In genomic region chr6:138774370-138774769, GRCh38 we compare ENCODE assay signal across 8 cellular contexts. TPM values are rescaled to one million over a fixed set of nuclear protein-coding genes. Genes with fewer than 3 reads are reported as not detected.
DNase-seq lines count a peak whose midpoint lies in the region; ATAC-seq, FAIRE-seq and TF ChIP-seq lines count a peak whose summit lies in the region.

No MANE protein-coding gene starts in this region.

- H3K27ac Mint-ChIP-seq in T-helper 1 cell treated with Interleukin-12 subunit alpha and Interleukin-12 subunit beta and Interleukin-4 antibody, amounts not matched to agents 30 μg/mL and 1 μg/mL, for 36 hours = peak overlapping the region; percentile 100

- H3K27me3 ChIP-seq in GM12878 (replicated peaks in 1 of 2; ENCODE audit: control insufficient read depth in 2 of 2, insufficient read depth in 2 of 2, low read length in 1 of 2) (no peaks in the 10 kb centered on the region), HepG2 (ENCODE audit: control insufficient read depth in 1 of 2, insufficient read depth in 2 of 2, low read length in 2 of 2) (no peaks in the 10 kb centered on the region; a peak in 1 of 5 replicates), testis (no peaks in the 10 kb centered on the region)

- H3K4me1 Mint-ChIP-seq in T-helper 1 cell treated with Interleukin-12 subunit alpha and Interleukin-12 subunit beta and Interleukin-4 antibody, amounts not matched to agents 30 μg/mL and 1 μg/mL, for 36 hours (ENCODE audit: low read depth) = peaks cover 19% of the 10 kb centered on the region

- H3K9me3 Mint-ChIP-seq in T-helper 1 cell treated with Interleukin-12 subunit alpha and Interleukin-12 subunit beta and Interleukin-4 antibody, amounts not matched to agents 30 μg/mL and 1 μg/mL, for 36 hours = no peaks in the 10 kb centered on the region

- no peak for FAIRE-seq in GM12878 (lab: Jason Lieb, UNC)
- FAIRE-seq in HepG2 (lab: Jason Lieb, UNC) = no peak

- peaks cover 7% of the 10 kb centered on the region for H3K36me3 Mint-ChIP-seq in T-helper 1 cell treated with Interleukin-12 subunit alpha and Interleukin-12 subunit beta and Interleukin-4 antibody, amounts not matched to agents 30 μg/mL and 1 μg/mL, for 36 hours (ENCODE audit: low read depth)

- peaks cover 2% of the 10 kb centered on the region; the same call in 1 of the 2 replicates for H3K79me2 ChIP-seq in GM12878 (ENCODE audit: control insufficient read depth, insufficient read depth, low read length)
- H3K79me2 ChIP-seq in HepG2 (ENCODE audit: insufficient read depth, low read length) = peaks cover 3% of the 10 kb centered on the region

- H3K9ac ChIP-seq in GM12878 (ENCODE audit: control insufficient read depth, insufficient read depth, low read length) (peak overlapping the region; percentile 79; the same call in 1 of the 2 replicates), HepG2 (ENCODE audit: insufficient read depth, low read depth, low read length) (peak overlapping the region; percentile 90)

- no peak for DNase-seq in T-helper 1 cell
- DNase-seq in GM12878 (ENCODE audit: low read depth, low spot score) = no peak
- DNase-seq in HepG2 (ENCODE audit: low spot score) = no peak
- DNase-seq in testis = no peak
- no peak for DNase-seq in activated CD8-positive, alpha-beta memory T cell treated with anti-CD3 and anti-CD28 coated beads, Interleukin-2, amount 50 U/mL, for 48 hours
- DNase-seq in NCI-H146 treated with DMSO at 0.1 percent for 48 hours (lab: John Stamatoyannopoulos, UW; ENCODE audit: unreplicated experiment) = no peak
- DNase-seq in DMS79 (lab: John Stamatoyannopoulos, UW) = no peak

- H3K4me3 Mint-ChIP-seq in T-helper 1 cell treated with Interleukin-12 subunit alpha and Interleukin-12 subunit beta and Interleukin-4 antibody, amounts not matched to agents 30 μg/mL and 1 μg/mL, for 36 hours = peak overlapping the region; percentile 99

- TF ChIP-seq EP300 in GM12878 (IDR thresholded peaks at IDR 0.05; ENCODE audit: borderline replicate concordance in 1 of 2, control insufficient read depth in 1 of 2, low read depth in 2 of 2, low read length in 2 of 2) (no peak), HepG2 (IDR thresholded peaks at IDR 0.05; ENCODE audit: low read depth in 2 of 2, low read length in 2 of 2) (no peak), HepG2 (CRISPR knock-in tag; IDR thresholded peaks at IDR 0.05; ENCODE audit: borderline replicate concordance) (no peak)

- SMC1A ChIA-PET in GM12878 (lab: Charles Lee; ENCODE audit: uncharacterized antibody, unreplicated experiment) = interaction anchor here (1.5 to 13.9 kb wide), 2 partner anchors 10 to 186 kb away, joined by 5 to 332 read pairs; no protein-coding TSS in a partner anchor

- H3K4me3 ChIP-seq in GM12878 (peak overlapping the region; percentile 89), HepG2 (replicated peaks in 1 of 3; ENCODE audit: insufficient read depth in 1 of 3, low read depth in 2 of 3, low read length in 3 of 3) (peak overlapping the region; percentile 71 to 97 (median 81)), testis (peak overlapping the region; percentile 76 to 84)

- BruUV-seq in GM12878 (replicated peaks; lab: Mats Ljungman, UMichigan) (no TSS peak), HepG2 (replicated peaks; lab: Mats Ljungman, UMichigan) (no TSS peak)

- H3K27me3 Mint-ChIP-seq in T-helper 1 cell treated with Interleukin-12 subunit alpha and Interleukin-12 subunit beta and Interleukin-4 antibody, amounts not matched to agents 30 μg/mL and 1 μg/mL, for 36 hours (ENCODE audit: low read depth) = no peaks in the 10 kb centered on the region

- H3K4me2 ChIP-seq in GM12878 (ENCODE audit: control insufficient read depth, insufficient read depth) = peak overlapping the region; percentile 88
- H3K4me2 ChIP-seq in HepG2 (ENCODE audit: low read depth, low read length) = peak overlapping the region; percentile 90

- H3K9me3 ChIP-seq in GM12878 (replicated peaks; ENCODE audit: control insufficient read depth, insufficient read depth, low read length) = no peaks in the 10 kb centered on the region
- H3K9me3 ChIP-seq in HepG2 (ENCODE audit: low read length) = no peaks in the 10 kb centered on the region
- H3K9me3 ChIP-seq in testis = no peaks in the 10 kb centered on the region

- CTCF ChIA-PET in GM12878 (lab: Yijun Ruan, JAX) (no interaction called here), HepG2 (lab: Yijun Ruan, JAX; ENCODE audit: low intra/inter-chr PET ratio, low total read pairs) (no interaction called here)

- RAD21 ChIA-PET in GM12878 (lab: Charles Lee; ENCODE audit: unreplicated experiment) = interaction anchor here (0.5 kb wide), 1 partner anchor 550 kb away, joined by 3 read pairs; no protein-coding TSS in a partner anchor

- TF ChIP-seq CTCF in GM12878 (IDR thresholded peaks at IDR 0.05 in 2 of 3, conservative IDR thresholded peaks at IDR 0.05 in 1 of 3; ENCODE audit: control insufficient read depth in 2 of 3, extremely low read depth in 1 of 3, insufficient read depth in 1 of 3, low read depth in 3 of 3, low read length in 3 of 3) (no peak), HepG2 (CRISPR knock-in tag; IDR thresholded peaks at IDR 0.05) (no peak), testis (IDR thresholded peaks at IDR 0.05) (no peak)

- intact Hi-C loops in GM12878 (cut with micrococcal nuclease; ENCODE audit: unreplicated experiment) = no loop called here
- intact Hi-C loops in HepG2 (cut with micrococcal nuclease; ENCODE audit: unreplicated experiment) = loop anchor here (5.0 kb wide), 1 partner anchor 352 kb away; no protein-coding TSS in a partner anchor
- intact Hi-C loops in testis (cut with DNase I; ENCODE audit: low total_unique reads) = no loop called here

- TF ChIP-seq RAD21 in GM12878 (IDR thresholded peaks at IDR 0.05; ENCODE audit: insufficient read depth, low read depth, low read length) (no peak), HepG2 (CRISPR knock-in tag; IDR thresholded peaks at IDR 0.05) (no peak)

- in situ Hi-C loops in GM12878 (cut with MboI) = loop anchor here (5.0 kb wide), 1 partner anchor 187 kb away; no protein-coding TSS in a partner anchor
- in situ Hi-C loops in HepG2 (cut with HindIII; ENCODE audit: extremely low pct_ligation_motif_present, low pct_unique_long_range_greater_than_20kb) = no loop called here

- H3K36me3 ChIP-seq in GM12878 (ENCODE audit: control insufficient read depth in 2 of 2, insufficient read depth in 2 of 2, low read length in 1 of 2) = no peaks in the 10 kb centered on the region
- H3K36me3 ChIP-seq in HepG2 (replicated peaks in 1 of 2; ENCODE audit: control insufficient read depth in 1 of 2, insufficient read depth in 2 of 2, low read length in 2 of 2) = peaks cover 0 to 6% of the 10 kb centered on the region in 2 experiments; a peak in 1 of 5 replicates
- no peaks in the 10 kb centered on the region for H3K36me3 ChIP-seq in testis (ENCODE audit: low read depth, missing control alignments)

- ATAC-seq in GM12878 (no peak), HepG2 (no peak)

- TF ChIP-seq POLR2A in GM12878 (IDR thresholded peaks at IDR 0.05; ENCODE audit: low read depth, low read length) (no peak), HepG2 (IDR thresholded peaks at IDR 0.05; ENCODE audit: insufficient read depth in 1 of 2, low read depth in 2 of 2, low read length in 2 of 2) (no peak), testis (IDR thresholded peaks at IDR 0.05) (no peak)

- POLR2A ChIA-PET in GM12878 (lab: Charles Lee) = interaction anchor here (0.6 to 1.0 kb wide), 2 partner anchors 9 to 269 kb away, joined by 4 read pairs; no protein-coding TSS in a partner anchor
- POLR2A ChIA-PET in HepG2 (lab: Yijun Ruan, JAX) = no interaction called here

- no peak overlapping the region; the same call in 1 of the 2 replicates for H3K27ac ChIP-seq in GM12878 (ENCODE audit: control insufficient read depth, insufficient read depth)
- H3K27ac ChIP-seq in HepG2 (ENCODE audit: extremely low read length, insufficient read depth, low read length) = no peak overlapping the region
- peak overlapping the region; percentile 94 to 98 for H3K27ac ChIP-seq in testis

- H4K20me1 ChIP-seq in GM12878 (ENCODE audit: control insufficient read depth, insufficient read depth) (no peaks in the 10 kb centered on the region), HepG2 (ENCODE audit: insufficient read depth, low read length) (no peaks in the 10 kb centered on the region)

- H3K4me1 ChIP-seq in GM12878 (ENCODE audit: control insufficient read depth, insufficient read depth, low read length) = peaks cover 5% of the 10 kb centered on the region
- H3K4me1 ChIP-seq in HepG2 (ENCODE audit: insufficient read depth, low read length) = peaks cover 30% of the 10 kb centered on the region
- H3K4me1 ChIP-seq in testis = no peaks in the 10 kb centered on the region

- 22% methylated on average over 3 of the region's 3 CpGs for WGBS in GM12878 (ENCODE audit: insufficient coverage, insufficient replicate concordance, low lambda C conversion rate, missing lambda C conversion rate)
- 20% methylated on average over 3 of the region's 3 CpGs for WGBS in HepG2 (ENCODE audit: low lambda C conversion rate)
- 16% methylated on average over 3 of the region's 3 CpGs for WGBS in testis, 2 donors

- H2AFZ ChIP-seq in GM12878 (ENCODE audit: control insufficient read depth, low read depth, low read length) (peak overlapping the region; percentile 100; the same call in 1 of the 2 replicates), HepG2 (ENCODE audit: low read length) (no peak overlapping the region)

RNA-seq across cellular contexts. Expression of gene CCDC28A, which starts 0.8 kb away (rescaled TPM):
- total RNA-seq in GM12878 (2013; cell fraction: nucleolus; rRNA removed) = 5.7 and 6.6 TPM in 2 replicates
- total RNA-seq in GM12878 (2014; rRNA removed) (14.5 and 15.6 TPM in 2 replicates), GM12878 (2014; rRNA removed; fragmentation: Illumina TruSeq; extraction: Trizol) (17.3 and 17.6 TPM in 2 replicates), GM12878 (2021) (12.5 and 13.5 TPM in 2 replicates), HepG2 (2016; rRNA removed; fragmentation: Illumina TruSeq; extraction: Trizol) (15.8 and 22.8 TPM in 2 replicates), testis (10 to 100 TPM; 30.3 to 35.0 TPM)
- polyA plus RNA-seq in GM12878 (2011; ENCODE audit: low read depth) = 25.5 TPM
- polyA plus RNA-seq in GM12878 (2011; rRNA removed) (38.8 and 49.2 TPM in 2 replicates), GM12878 (2014; fragmentation: Illumina TruSeq; extraction: Trizol) (18.8 and 20.6 TPM in 2 replicates), GM12878 (2014; fragmentation: Nextera tagmentation; extraction: Ambion mirVana) (10 to 100 TPM; 19.6 to 20.5 TPM), GM12878 (2014; rRNA removed) (15.0 and 18.0 TPM in 2 replicates), GM12878 (2016; fragmentation: Nextera tagmentation; extraction: Ambion mirVana) (10 to 100 TPM; 23.2 to 24.6 TPM), HepG2 (2011; rRNA removed) (11.1 and 15.8 TPM in 2 replicates), testis (ENCODE audit: insufficient read depth, low read depth, low replicate concordance) (36.4 TPM)
- 14.4 and 19.0 TPM in 2 replicates for polyA plus RNA-seq in GM12878 (2011; cell fraction: cytosol; rRNA removed)
- 8.0 and 10.4 TPM in 2 replicates for polyA plus RNA-seq in GM12878 (2011; cell fraction: nucleus; rRNA removed)
- 20.9 and 27.6 TPM in 2 replicates for polyA plus RNA-seq in GM12878 (2012)
- polyA minus RNA-seq in GM12878 (2011; rRNA and poly(A)+ RNA removed) = 11.5 and 15.1 TPM in 2 replicates
- polyA minus RNA-seq in GM12878 (2011; cell fraction: cytosol; rRNA and poly(A)+ RNA removed) = 1.7 and 2.1 TPM in 2 replicates
- 1.7 and 2.1 TPM in 2 replicates for polyA minus RNA-seq in GM12878 (2011; cell fraction: nucleus; rRNA and poly(A)+ RNA removed)
- 4.7 and 5.9 TPM in 2 replicates for total RNA-seq in HepG2 (2016; cell fraction: cytosol; rRNA removed; fragmentation: Illumina TruSeq; extraction: Trizol; ENCODE audit: low read depth)
- total RNA-seq in HepG2 (2016; cell fraction: insoluble cytoplasmic fraction; rRNA removed; fragmentation: Illumina TruSeq; extraction: Trizol) = 15.4 and 23.4 TPM in 2 replicates
- total RNA-seq in HepG2 (2016; cell fraction: membrane; rRNA removed; fragmentation: Illumina TruSeq; extraction: Trizol) = 11.1 and 13.3 TPM in 2 replicates
- total RNA-seq in HepG2 (2016; cell fraction: nucleus; rRNA removed; fragmentation: Illumina TruSeq; extraction: Trizol) = 9.0 and 9.6 TPM in 2 replicates
- polyA plus RNA-seq in HepG2 (2011; cell fraction: cytosol; rRNA removed) = 6.9 and 10.4 TPM in 2 replicates
- 4.9 and 6.7 TPM in 2 replicates for polyA plus RNA-seq in HepG2 (2011; cell fraction: nucleus; rRNA removed)
- polyA plus RNA-seq in HepG2 (2012) = 11.8 and 14.7 TPM in 2 replicates
- polyA plus RNA-seq in HepG2 (2016; cell fraction: cytosol; fragmentation: Illumina TruSeq; extraction: Trizol; ENCODE audit: low read depth) = 5.2 and 6.9 TPM in 2 replicates
- 20.8 and 23.9 TPM in 2 replicates for polyA plus RNA-seq in HepG2 (2016; cell fraction: insoluble cytoplasmic fraction; fragmentation: Illumina TruSeq; extraction: Trizol; ENCODE audit: low read depth)
- 9.4 and 9.8 TPM in 2 replicates for polyA plus RNA-seq in HepG2 (2016; cell fraction: membrane; fragmentation: Illumina TruSeq; extraction: Trizol; ENCODE audit: low read depth)
- polyA plus RNA-seq in HepG2 (2016; cell fraction: nucleus; fragmentation: Illumina TruSeq; extraction: Trizol; ENCODE audit: insufficient read depth, low read depth) = 10.5 and 12.2 TPM in 2 replicates
- 4.6 and 5.8 TPM in 2 replicates for polyA minus RNA-seq in HepG2 (2011; rRNA and poly(A)+ RNA removed; ENCODE audit: low replicate concordance)
- polyA minus RNA-seq in HepG2 (2011; cell fraction: cytosol; rRNA and poly(A)+ RNA removed) = 4.8 and 7.3 TPM in 2 replicates
- polyA minus RNA-seq in HepG2 (2011; cell fraction: nucleus; rRNA and poly(A)+ RNA removed) = 8.2 and 9.3 TPM in 2 replicates

RNA-seq across cellular contexts. Expression of gene ECT2L, which starts 21.5 kb away (rescaled TPM):
- not detected in 2 replicates for total RNA-seq in GM12878 (2013; cell fraction: nucleolus; rRNA removed)
- total RNA-seq in GM12878 (2014; rRNA removed) (not detected in 2 replicates), GM12878 (2014; rRNA removed; fragmentation: Illumina TruSeq; extraction: Trizol) (not detected in 2 replicates), GM12878 (2021) (not detected in 2 replicates), HepG2 (2016; rRNA removed; fragmentation: Illumina TruSeq; extraction: Trizol) (not detected in 2 replicates), testis (under 1 TPM; 0.16 to 0.19 TPM)
- polyA plus RNA-seq in GM12878 (2011; ENCODE audit: low read depth) = not detected
- polyA plus RNA-seq in GM12878 (2011; rRNA removed) (0.12 TPM in 1 of 2 replicates, not detected in the other), GM12878 (2014; fragmentation: Illumina TruSeq; extraction: Trizol) (not detected in 2 replicates), GM12878 (2014; fragmentation: Nextera tagmentation; extraction: Ambion mirVana) (not detected), GM12878 (2014; rRNA removed) (not detected in 2 replicates), GM12878 (2016; fragmentation: Nextera tagmentation; extraction: Ambion mirVana) (under 1 TPM; 0.05 to 0.09 TPM), HepG2 (2011; rRNA removed) (0.05 and 0.12 TPM in 2 replicates), testis (ENCODE audit: insufficient read depth, low read depth, low replicate concordance) (1.6 TPM)
- 0.01 TPM in 1 of 2 replicates, not detected in the other for polyA plus RNA-seq in GM12878 (2011; cell fraction: cytosol; rRNA removed)
- not detected in 2 replicates for polyA plus RNA-seq in GM12878 (2011; cell fraction: nucleus; rRNA removed)
- not detected in 2 replicates for polyA plus RNA-seq in GM12878 (2012)
- polyA minus RNA-seq in GM12878 (2011; rRNA and poly(A)+ RNA removed) = not detected in 2 replicates
- polyA minus RNA-seq in GM12878 (2011; cell fraction: cytosol; rRNA and poly(A)+ RNA removed) = not detected in 2 replicates
- not detected in 2 replicates for polyA minus RNA-seq in GM12878 (2011; cell fraction: nucleus; rRNA and poly(A)+ RNA removed)
- total RNA-seq in HepG2 (2016; cell fraction: cytosol; rRNA removed; fragmentation: Illumina TruSeq; extraction: Trizol; ENCODE audit: low read depth) = 0.10 TPM in 1 of 2 replicates, not detected in the other
- total RNA-seq in HepG2 (2016; cell fraction: insoluble cytoplasmic fraction; rRNA removed; fragmentation: Illumina TruSeq; extraction: Trizol) = not detected in 2 replicates
- not detected in 2 replicates for total RNA-seq in HepG2 (2016; cell fraction: membrane; rRNA removed; fragmentation: Illumina TruSeq; extraction: Trizol)
- total RNA-seq in HepG2 (2016; cell fraction: nucleus; rRNA removed; fragmentation: Illumina TruSeq; extraction: Trizol) = not detected in 2 replicates
- polyA plus RNA-seq in HepG2 (2011; cell fraction: cytosol; rRNA removed) = not detected in 2 replicates
- polyA plus RNA-seq in HepG2 (2011; cell fraction: nucleus; rRNA removed) = 0.10 TPM in 2 replicates
- polyA plus RNA-seq in HepG2 (2012) = 0.05 and 0.08 TPM in 2 replicates
- not detected in 2 replicates for polyA plus RNA-seq in HepG2 (2016; cell fraction: cytosol; fragmentation: Illumina TruSeq; extraction: Trizol; ENCODE audit: low read depth)
- polyA plus RNA-seq in HepG2 (2016; cell fraction: insoluble cytoplasmic fraction; fragmentation: Illumina TruSeq; extraction: Trizol; ENCODE audit: low read depth) = not detected in 2 replicates
- polyA plus RNA-seq in HepG2 (2016; cell fraction: membrane; fragmentation: Illumina TruSeq; extraction: Trizol; ENCODE audit: low read depth) = not detected in 2 replicates
- polyA plus RNA-seq in HepG2 (2016; cell fraction: nucleus; fragmentation: Illumina TruSeq; extraction: Trizol; ENCODE audit: insufficient read depth, low read depth) = not detected in 2 replicates
- polyA minus RNA-seq in HepG2 (2011; rRNA and poly(A)+ RNA removed; ENCODE audit: low replicate concordance) = not detected in 2 replicates
- not detected in 2 replicates for polyA minus RNA-seq in HepG2 (2011; cell fraction: cytosol; rRNA and poly(A)+ RNA removed)
- 0.26 TPM in 1 of 2 replicates, not detected in the other for polyA minus RNA-seq in HepG2 (2011; cell fraction: nucleus; rRNA and poly(A)+ RNA removed)

Comparison
In these comparisons a context has a peak if more than half of its experiments do, and no peak if none do; other contexts are left out.
1. H3K27ac ChIP-seq: peak in testis (2 of 2); none in GM12878 (single experiment) and HepG2 (single experiment).
2. Peak in every context shown above with its lines, with median percentiles within 50 percentile points of each other: H3K4me3 ChIP-seq.